Comparison of ENCODE assay signal across 14 cellular contexts in the genomic region with DNA sequence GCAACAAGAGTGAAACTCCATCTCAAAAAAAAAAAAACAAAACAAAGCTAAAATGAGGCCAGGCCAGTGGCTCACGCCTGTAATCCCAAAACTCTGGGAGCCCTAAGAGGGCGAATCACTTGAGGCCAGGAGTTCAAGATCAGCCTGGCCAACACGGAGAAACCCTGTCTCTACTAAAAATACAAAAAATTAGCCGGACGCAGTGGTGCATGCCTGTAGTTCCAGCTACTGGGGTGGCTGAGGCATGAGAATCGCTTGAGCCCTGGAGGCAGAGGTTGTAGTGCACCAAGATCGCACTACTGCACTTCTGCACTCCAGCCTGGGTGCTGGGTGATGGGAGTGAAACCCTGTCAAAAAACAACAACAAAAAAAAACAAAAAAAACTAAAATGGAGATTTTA.
DNase-seq lines count a peak whose midpoint lies in the region; ATAC-seq, FAIRE-seq and TF ChIP-seq lines count a peak whose summit lies in the region.
"Had no signal": no experiment of that assay in that cellular context is flagged by ENCODE, and none has a peak within 500 bp of the region (broad histone marks: within the 10 kb centered on the region; RNA-seq: fewer than 3 reads in every experiment).

No MANE protein-coding gene starts in this region.

- peak overlapping the region; percentile 55 for H3K9ac ChIP-seq in GM12878 (ENCODE audit: control insufficient read depth, insufficient read depth, low read length)

- peaks cover 96% of the 10 kb centered on the region for H3K4me1 ChIP-seq in CD4-positive, alpha-beta memory T cell (ENCODE audit: insufficient read depth, low read length)
- peaks cover 26% of the 10 kb centered on the region for H3K4me1 ChIP-seq in GM12878 (ENCODE audit: control insufficient read depth, insufficient read depth, low read length)
- H3K4me1 ChIP-seq: body of pancreas had no signal

- no TSS peak for BruUV-seq in GM12878 (replicated peaks; lab: Mats Ljungman, UMichigan)

- H3K9me3 ChIP-seq in CD4-positive, alpha-beta memory T cell (ENCODE audit: control insufficient read depth in 1 of 2, low read length in 2 of 2) = no peaks in the 10 kb centered on the region
- no peaks in the 10 kb centered on the region for H3K9me3 ChIP-seq in GM12878 (replicated peaks; ENCODE audit: control insufficient read depth, insufficient read depth, low read length)
- H3K9me3 ChIP-seq: body of pancreas, heart left ventricle, stomach had no signal

- no peak for TF ChIP-seq POLR2A in GM12878 (IDR thresholded peaks at IDR 0.05; ENCODE audit: low read depth, low read length)

- WGBS in GM12878 (ENCODE audit: insufficient coverage, insufficient replicate concordance, low lambda C conversion rate, missing lambda C conversion rate) = under 1% methylated on average over 7 of the region's 7 CpGs

- RAD21 ChIA-PET in GM12878 (lab: Charles Lee; ENCODE audit: unreplicated experiment) = interaction anchor here (0.6 to 13.1 kb wide), 27 partner anchors 9 to 102 kb away, joined by 3 to 238 read pairs (median 7); no protein-coding TSS in a partner anchor

- CTCF ChIA-PET in CD4-positive, alpha-beta memory T cell (lab: Charles Lee; ENCODE audit: partially characterized antibody) = interaction anchor here (0.8 to 13.5 kb wide), 14 partner anchors 7 to 103 kb away, joined by 3 to 140 read pairs (median 5); no protein-coding TSS in a partner anchor
- CTCF ChIA-PET in GM12878 (lab: Yijun Ruan, JAX) = interaction anchor here (0.6 to 12.8 kb wide), 22 partner anchors 8 to 385 kb away, joined by 3 to 150 read pairs (median 8); no protein-coding TSS in a partner anchor

- H3K27me3 ChIP-seq in CD4-positive, alpha-beta memory T cell (ENCODE audit: insufficient read depth, low read length) = no peaks in the 10 kb centered on the region
- H3K27me3 ChIP-seq in GM12878 (replicated peaks in 1 of 2; ENCODE audit: control insufficient read depth in 2 of 2, insufficient read depth in 2 of 2, low read length in 1 of 2) = no peaks in the 10 kb centered on the region
- H3K27me3 ChIP-seq: body of pancreas, heart left ventricle, stomach had no signal

- no peak for FAIRE-seq in GM12878 (lab: Jason Lieb, UNC)

- POLR2A ChIA-PET in CD4-positive, alpha-beta memory T cell (lab: Charles Lee; ENCODE audit: partially characterized antibody) = interaction anchor here (0.7 to 22.9 kb wide), 12 partner anchors 7 to 103 kb away, joined by 3 to 471 read pairs (median 6); no protein-coding TSS in a partner anchor
- POLR2A ChIA-PET in GM12878 (lab: Charles Lee) = interaction anchor here (0.9 to 7.3 kb wide), 15 partner anchors 8 to 68 kb away, joined by 3 to 79 read pairs (median 4); no protein-coding TSS in a partner anchor

- peaks cover 93% of the 10 kb centered on the region for H3K79me2 ChIP-seq in GM12878 (ENCODE audit: control insufficient read depth, insufficient read depth, low read length)

- H3K27me3 Mint-ChIP-seq in CD4-positive, alpha-beta memory T cell = no peaks in the 10 kb centered on the region

- H3K4me1 Mint-ChIP-seq in CD4-positive, alpha-beta memory T cell = peaks cover 58 to 86% (median 70%) of the 10 kb centered on the region in 4 donors

- H3K9me3 Mint-ChIP-seq in CD4-positive, alpha-beta memory T cell = no peaks in the 10 kb centered on the region

- H3K27ac Mint-ChIP-seq in CD4-positive, alpha-beta memory T cell = peak overlapping the region; percentile 49 to 95 (median 87)

- DNase-seq in CD4-positive, alpha-beta memory T cell = no peak
- DNase-seq in GM12878 (ENCODE audit: low read depth, low spot score) = no peak
- DNase-seq in activated effector memory CD4-positive, alpha-beta T cell treated with Interleukin-2 at 50 U/mL for 16 hours = no peak
- DNase-seq in activated gamma-delta T cell treated with Interleukin-2 at 50 U/mL for 16 hours = no peak
- no peak for DNase-seq in GM03348 (ENCODE audit: low spot score)
- DNase-seq in SIG-M5 (lab: John Stamatoyannopoulos, UW) = no peak
- DNase-seq: body of pancreas, heart left ventricle, NCI-H1436 treated with DMSO at 0.1 percent for 48 hours, occipital lobe, stomach had no signal

- no peak for TF ChIP-seq EP300 in GM12878 (IDR thresholded peaks at IDR 0.05; ENCODE audit: borderline replicate concordance in 1 of 2, control insufficient read depth in 1 of 2, low read depth in 2 of 2, low read length in 2 of 2)

- peak overlapping the region; percentile 82 for H3K4me2 ChIP-seq in GM12878 (ENCODE audit: control insufficient read depth, insufficient read depth)

- no peak overlapping the region for H2AFZ ChIP-seq in GM12878 (ENCODE audit: control insufficient read depth, low read depth, low read length)

- SMC1A ChIA-PET in GM12878 (lab: Charles Lee; ENCODE audit: uncharacterized antibody, unreplicated experiment) = interaction anchor here (0.9 to 13.8 kb wide), 21 partner anchors 9 to 107 kb away, joined by 3 to 463 read pairs (median 12); no protein-coding TSS in a partner anchor

- ATAC-seq in GM19023 (IDR thresholded peaks at IDR 0.05; ENCODE audit: unreplicated experiment) (peak; percentile 62), HG03095 (IDR thresholded peaks at IDR 0.05; ENCODE audit: unreplicated experiment) (peak; percentile 41), GM12878 (peak; percentile 64)
- ATAC-seq: body of pancreas, heart left ventricle, left lobe of liver had no signal

- TF ChIP-seq CTCF in GM12878 (IDR thresholded peaks at IDR 0.05 in 2 of 3, conservative IDR thresholded peaks at IDR 0.05 in 1 of 3; ENCODE audit: control insufficient read depth in 2 of 3, extremely low read depth in 1 of 3, insufficient read depth in 1 of 3, low read depth in 3 of 3, low read length in 3 of 3) = no peak

- in situ Hi-C loops in GM12878 (cut with MboI) = no loop called here

- no peaks in the 10 kb centered on the region for H3K36me3 ChIP-seq in CD4-positive, alpha-beta memory T cell (ENCODE audit: insufficient read depth, low read length)
- no peaks in the 10 kb centered on the region for H3K36me3 ChIP-seq in GM12878 (ENCODE audit: control insufficient read depth in 2 of 2, insufficient read depth in 2 of 2, low read length in 1 of 2)
- H3K36me3 ChIP-seq: heart left ventricle, stomach had no signal

- H3K27ac ChIP-seq in CD4-positive, alpha-beta memory T cell (ENCODE audit: low read depth, low read length) = no peak overlapping the region
- H3K27ac ChIP-seq in GM12878 (ENCODE audit: control insufficient read depth, insufficient read depth) = peak overlapping the region; percentile 83
- H3K27ac ChIP-seq: body of pancreas, stomach had no signal

- intact Hi-C loops in CD4-positive, alpha-beta memory T cell (cut with micrococcal nuclease) = no loop called here
- intact Hi-C loops in GM12878 (cut with micrococcal nuclease; ENCODE audit: unreplicated experiment) = loop anchor here (10.0 kb wide), 1 partner anchor 388 kb away; no protein-coding TSS in a partner anchor

- TF ChIP-seq RAD21 in GM12878 (IDR thresholded peaks at IDR 0.05; ENCODE audit: insufficient read depth, low read depth, low read length) = no peak

- H4K20me1 ChIP-seq in GM12878 (ENCODE audit: control insufficient read depth, insufficient read depth) = no peaks in the 10 kb centered on the region

- H3K36me3 Mint-ChIP-seq in CD4-positive, alpha-beta memory T cell = peaks cover 20 to 36% of the 10 kb centered on the region in 2 donors

- no peak overlapping the region for H3K4me3 ChIP-seq in CD4-positive, alpha-beta memory T cell (ENCODE audit: low read length in 2 of 2)
- H3K4me3 ChIP-seq in GM12878 = peak overlapping the region; percentile 35
- H3K4me3 ChIP-seq: body of pancreas, heart left ventricle, stomach had no signal

- peak overlapping the region; percentile 20 to 86 (median 72) for H3K4me3 Mint-ChIP-seq in CD4-positive, alpha-beta memory T cell

TF ChIP-seq in GM12878, 131 proteins besides CTCF, POLR2A, EP300 and RAD21 (continues in another document):
- TF ChIP-seq POU2F2 (IDR thresholded peaks at IDR 0.05; ENCODE audit: borderline replicate concordance, low read depth, low read length) (no peak), RUNX3 (IDR thresholded peaks at IDR 0.05; ENCODE audit: low read length) (no peak), NFIC (IDR thresholded peaks at IDR 0.05; ENCODE audit: low read depth, low read length) (no peak), JUND (IDR thresholded peaks at IDR 0.05; ENCODE audit: low read depth, low read length) (no peak), ZNF217 (IDR thresholded peaks at IDR 0.05) (no peak), SIN3A (IDR thresholded peaks at IDR 0.05; ENCODE audit: low read depth, low read length) (no peak), ZNF622 (IDR thresholded peaks at IDR 0.05) (no peak)
- TF ChIP-seq, protein P1, sequence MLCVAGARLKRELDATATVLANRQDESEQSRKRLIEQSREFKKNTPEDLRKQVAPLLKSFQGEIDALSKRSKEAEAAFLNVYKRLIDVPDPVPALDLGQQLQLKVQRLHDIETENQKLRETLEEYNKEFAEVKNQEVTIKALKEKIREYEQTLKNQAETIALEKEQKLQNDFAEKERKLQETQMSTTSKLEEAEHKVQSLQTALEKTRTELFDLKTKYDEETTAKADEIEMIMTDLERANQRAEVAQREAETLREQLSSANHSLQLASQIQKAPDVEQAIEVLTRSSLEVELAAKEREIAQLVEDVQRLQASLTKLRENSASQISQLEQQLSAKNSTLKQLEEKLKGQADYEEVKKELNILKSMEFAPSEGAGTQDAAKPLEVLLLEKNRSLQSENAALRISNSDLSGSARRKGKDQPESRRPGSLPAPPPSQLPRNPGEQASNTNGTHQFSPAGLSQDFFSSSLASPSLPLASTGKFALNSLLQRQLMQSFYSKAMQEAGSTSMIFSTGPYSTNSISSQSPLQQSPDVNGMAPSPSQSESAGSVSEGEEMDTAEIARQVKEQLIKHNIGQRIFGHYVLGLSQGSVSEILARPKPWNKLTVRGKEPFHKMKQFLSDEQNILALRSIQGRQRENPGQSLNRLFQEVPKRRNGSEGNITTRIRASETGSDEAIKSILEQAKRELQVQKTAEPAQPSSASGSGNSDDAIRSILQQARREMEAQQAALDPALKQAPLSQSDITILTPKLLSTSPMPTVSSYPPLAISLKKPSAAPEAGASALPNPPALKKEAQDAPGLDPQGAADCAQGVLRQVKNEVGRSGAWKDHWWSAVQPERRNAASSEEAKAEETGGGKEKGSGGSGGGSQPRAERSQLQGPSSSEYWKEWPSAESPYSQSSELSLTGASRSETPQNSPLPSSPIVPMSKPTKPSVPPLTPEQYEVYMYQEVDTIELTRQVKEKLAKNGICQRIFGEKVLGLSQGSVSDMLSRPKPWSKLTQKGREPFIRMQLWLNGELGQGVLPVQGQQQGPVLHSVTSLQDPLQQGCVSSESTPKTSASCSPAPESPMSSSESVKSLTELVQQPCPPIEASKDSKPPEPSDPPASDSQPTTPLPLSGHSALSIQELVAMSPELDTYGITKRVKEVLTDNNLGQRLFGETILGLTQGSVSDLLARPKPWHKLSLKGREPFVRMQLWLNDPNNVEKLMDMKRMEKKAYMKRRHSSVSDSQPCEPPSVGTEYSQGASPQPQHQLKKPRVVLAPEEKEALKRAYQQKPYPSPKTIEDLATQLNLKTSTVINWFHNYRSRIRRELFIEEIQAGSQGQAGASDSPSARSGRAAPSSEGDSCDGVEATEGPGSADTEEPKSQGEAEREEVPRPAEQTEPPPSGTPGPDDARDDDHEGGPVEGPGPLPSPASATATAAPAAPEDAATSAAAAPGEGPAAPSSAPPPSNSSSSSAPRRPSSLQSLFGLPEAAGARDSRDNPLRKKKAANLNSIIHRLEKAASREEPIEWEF (IDR thresholded peaks at IDR 0.05; ENCODE audit: insufficient replicate concordance, low read depth, low read length) = no peak
